Comparison of ENCODE assay signal across 22 cellular contexts in the genomic region with DNA sequence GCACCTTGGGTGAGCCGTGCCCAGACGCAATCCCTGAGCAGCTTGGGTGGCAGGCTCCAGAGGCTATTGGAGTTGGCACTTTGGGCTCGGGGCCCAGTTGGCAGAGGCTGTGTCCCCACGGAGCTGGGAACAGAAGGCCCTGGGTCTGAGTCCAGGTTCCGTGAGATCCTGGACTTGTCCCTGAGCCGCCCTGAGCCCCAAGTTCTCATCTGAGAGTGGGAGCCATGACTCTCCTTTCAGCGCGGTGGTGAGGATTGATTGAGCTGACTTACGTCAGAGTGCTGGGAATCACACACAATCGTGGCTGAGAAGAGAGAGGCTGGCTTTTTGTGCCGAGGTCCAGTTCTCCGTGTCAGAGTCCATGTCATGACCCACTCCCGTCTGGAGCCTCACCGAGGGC.
"Had no signal": no experiment of that assay in that cellular context is flagged by ENCODE, and none has a peak within 500 bp of the region (broad histone marks: within the 10 kb centered on the region; RNA-seq: fewer than 3 reads in every experiment).

No MANE protein-coding gene starts in this region.

- H3K27me3 ChIP-seq: gastrocnemius medialis, ovary, suprapubic skin, transverse colon, upper lobe of right lung, vagina had no signal

- DNase-seq: central memory CD4-positive, alpha-beta T cell; effector CD8-positive, alpha-beta T cell; endodermal cell; foreskin fibroblast; gastrocnemius medialis; left cardiac atrium; mammary epithelial cell; mesendoderm; nephron progenitor cell; stimulated activated CD4-positive, alpha-beta T cell treated with anti-CD3 and anti-CD28 coated beads, Interleukin-15, amount 100 ng/mL, for 24 hours; stimulated activated CD4-positive, alpha-beta T cell treated with anti-CD3 and anti-CD28 coated beads, Interleukin-2, amount 100 ng/mL, for 48 hours; stimulated activated naive B cell treated with anti-CD40 and anti-IgM and Interleukin-4, amounts not matched to agents 10 μg/mL and 1 μg/mL and 100 μg/mL, for 72 hours; transverse colon; upper lobe of right lung had no signal

- H3K4me3 ChIP-seq: gastrocnemius medialis, ovary, psoas muscle, skin epidermis, suprapubic skin, transverse colon, upper lobe of right lung, vagina had no signal

- H3K36me3 ChIP-seq: gastrocnemius medialis, ovary, suprapubic skin, transverse colon, upper lobe of right lung, vagina had no signal

- H3K9me3 ChIP-seq: gastrocnemius medialis, ovary, suprapubic skin, transverse colon, upper lobe of right lung, vagina had no signal

- H3K27ac ChIP-seq: epithelial cell of prostate, gastrocnemius medialis, ovary, psoas muscle, skin epidermis, suprapubic skin, transverse colon, upper lobe of right lung, vagina had no signal

- H3K4me1 ChIP-seq: gastrocnemius medialis, psoas muscle had no signal

- ATAC-seq: esophagus mucosa; gastrocnemius medialis; left cardiac atrium; naive thymus-derived CD8-positive, alpha-beta T cell; psoas muscle; stimulated activated naive B cell treated with anti-CD40 and anti-IgM and Interleukin-4, amounts not matched to agents 10 μg/mL and 1 μg/mL and 100 μg/mL, for 72 hours; upper lobe of right lung had no signal
